9 cellular contexts compared by ENCODE assay signal in genomic region chr11:10657308-10658271, GRCh38. TPM values are rescaled to one million over a fixed set of nuclear protein-coding genes. Genes with fewer than 3 reads are reported as not detected.
A peak's percentile ranks its signal among the peaks of the same experiment; 100 is the strongest.
DNase-seq lines count a peak whose midpoint lies in the region; ATAC-seq and TF ChIP-seq lines count a peak whose summit lies in the region.
"Had no signal": no experiment of that assay in that cellular context is flagged by ENCODE, and none has a peak within 500 bp of the region (broad histone marks: within the 10 kb centered on the region; RNA-seq: fewer than 3 reads in every experiment).

No MANE protein-coding gene starts in this region.

- intact Hi-C loops in Right ventricle myocardium superior (cut with DNase I) (loop anchor here (10.0 kb wide), 2 partner anchors 143 to 253 kb away; no protein-coding TSS in a partner anchor), Right ventricle myocardium inferior (cut with DNase I) (loop anchor here (2.0 to 10.0 kb wide), 4 partner anchors 17 to 143 kb away; partner anchors contain the start of gene LYVE1)

- H3K9me3 ChIP-seq in T-helper 17 cell (ENCODE audit: control insufficient read depth, low read length, poor library complexity, severe bottlenecking), result no peaks in the 10 kb centered on the region

- DNase-seq in Right ventricle myocardium superior (no peak), Right ventricle myocardium inferior (ENCODE audit: missing footprints) (no peak), astrocyte of the spinal cord (ENCODE audit: low read depth, low spot score) (peak; percentile 87), myocyte (ENCODE audit: low read depth) (peak; percentile 43), T-helper 17 cell (no peak), NCI-H774 (lab: John Stamatoyannopoulos, UW) (no peak)
- DNase-seq: activated naive CD8-positive, alpha-beta T cell treated with anti-CD3 and anti-CD28 coated beads, Interleukin-2, amount 10 ng/mL, durations not matched to agents 7 days and 5 days had no signal

- H3K4me3 ChIP-seq in astrocyte of the spinal cord (ENCODE audit: low read depth, low read length), result no peak overlapping the region

- ATAC-seq in Right ventricle myocardium superior (ENCODE audit: poor library complexity) (peak; percentile 23), Right ventricle myocardium inferior (no peak), HG03342 (IDR thresholded peaks at IDR 0.05; ENCODE audit: unreplicated experiment) (peak; percentile 67), T-helper 17 cell (no peak), esophagus mucosa (no peak)

- H3K36me3 Mint-ChIP-seq in T-helper 17 cell (ENCODE audit: low read depth), result no peaks in the 10 kb centered on the region
- H3K36me3 Mint-ChIP-seq: activated naive CD8-positive, alpha-beta T cell treated with anti-CD3 and anti-CD28 coated beads, Interleukin-2, amount 10 ng/mL, durations not matched to agents 7 days and 5 days had no signal

- no peak overlapping the region for H3K27ac Mint-ChIP-seq in T-helper 17 cell
- H3K27ac Mint-ChIP-seq: activated naive CD8-positive, alpha-beta T cell treated with anti-CD3 and anti-CD28 coated beads, Interleukin-2, amount 10 ng/mL, durations not matched to agents 7 days and 5 days had no signal

- H3K4me3 Mint-ChIP-seq in T-helper 17 cell, result no peak overlapping the region
- H3K4me3 Mint-ChIP-seq: activated naive CD8-positive, alpha-beta T cell treated with anti-CD3 and anti-CD28 coated beads, Interleukin-2, amount 10 ng/mL, durations not matched to agents 7 days and 5 days had no signal

- in situ Hi-C loops in astrocyte of the spinal cord (cut with HindIII; ENCODE audit: low sequenced_read_pairs), result no loop called here

- TF ChIP-seq CTCF in astrocyte of the spinal cord (IDR thresholded peaks at IDR 0.05; ENCODE audit: low read depth, low read length), result no peak

- peaks cover 6% of the 10 kb centered on the region for H3K4me1 Mint-ChIP-seq in T-helper 17 cell

- no peaks in the 10 kb centered on the region for H3K27me3 Mint-ChIP-seq in T-helper 17 cell

RNA-seq across cellular contexts. Expression of gene IRAG1, which starts 36.0 kb away (rescaled TPM):
- total RNA-seq in Right ventricle myocardium superior (4.5 TPM), Right ventricle myocardium inferior (5.9 TPM), myocyte (0.56 and 0.99 TPM in 2 replicates), T-helper 17 cell (under 1 TPM; 0.17 to 0.99 TPM), esophagus mucosa (3.2 TPM)
- polyA plus RNA-seq in myocyte (2012), result 0.09 TPM
- total RNA-seq: activated naive CD8-positive, alpha-beta T cell treated with anti-CD3 and anti-CD28 coated beads, Interleukin-2, amount 10 ng/mL, durations not matched to agents 7 days and 5 days had no signal

Comparison
In these comparisons a context has a peak if more than half of its experiments do, and no peak if none do; other contexts are left out.
1. ATAC-seq: peak in Right ventricle myocardium superior (single experiment) and HG03342 (single experiment); none in Right ventricle myocardium inferior (single experiment), T-helper 17 cell (single experiment) and esophagus mucosa (single experiment).
2. DNase-seq: peak in astrocyte of the spinal cord (single experiment) and myocyte (single experiment); none in Right ventricle myocardium superior (single experiment), Right ventricle myocardium inferior (single experiment), T-helper 17 cell (0 of 3) and NCI-H774 (single experiment).